Comparison of ENCODE assay signal across 8 cellular contexts in genomic region chr16:67846320-67847063, GRCh38. TPM values are rescaled to one million over a fixed set of nuclear protein-coding genes. Genes with fewer than 3 reads are reported as not detected.
DNase-seq lines count a peak whose midpoint lies in the region; ATAC-seq lines count a peak whose summit lies in the region.

Gene NUTF2, plus strand, starts transcription at chr16:67846933. Its CDS starts 18,198 bp downstream, at chr16:67865131.

- H3K9me3 ChIP-seq in BLaER1, result no peaks in the 10 kb centered on the region

- peak within 1 kb of the TSS; percentile 100 for H3K4me3 ChIP-seq in BLaER1

- H3K27ac ChIP-seq in BLaER1, result peak within 1 kb of the TSS; percentile 96

- ATAC-seq in GM19328 (IDR thresholded peaks at IDR 0.05; ENCODE audit: unreplicated experiment) (peak; percentile 54), HG03520 (IDR thresholded peaks at IDR 0.05; ENCODE audit: unreplicated experiment) (peak; percentile 49), left lobe of liver (peak; percentile 83)

- peaks cover 28% of the 10 kb centered on the region for H3K36me3 ChIP-seq in BLaER1

- H3K4me1 ChIP-seq in BLaER1, result peaks cover 52% of the 10 kb centered on the region

- DNase-seq in NCI-H748 (lab: John Stamatoyannopoulos, UW; ENCODE audit: unreplicated experiment), result peak; percentile 95
- DNase-seq in activated CD4-positive, alpha-beta T cell treated with anti-CD3 and anti-CD28 coated beads, Interleukin-2, amount 50 U/mL, for 1 hour, result peak; percentile 95
- peak; percentile 92 for DNase-seq in dedifferentiated amniotic fluid mesenchymal stem cell (ENCODE audit: extremely low spot score)
- peak; percentile 97 for DNase-seq in left lobe of liver (ENCODE audit: low spot score)
- peak; percentile 93 to 96 for DNase-seq in stimulated activated CD4-positive, alpha-beta T cell treated with anti-CD3 and anti-CD28 coated beads, Interleukin-2, amount 100 ng/mL, for 48 hours

- H3K27me3 ChIP-seq in BLaER1, result no peaks in the 10 kb centered on the region

- H4K20me1 ChIP-seq in BLaER1, result peaks cover 77% of the 10 kb centered on the region

- peak within 1 kb of the TSS; percentile 99 for H3K9ac ChIP-seq in BLaER1

- peak within 1 kb of the TSS; percentile 98 for H3K4me2 ChIP-seq in BLaER1

RNA-seq across cellular contexts. Expression of gene NUTF2, which starts in this region (rescaled TPM):
- 23.2 TPM for total RNA-seq in left lobe of liver

Comparison
In these comparisons a context has a peak if more than half of its experiments do, and no peak if none do; other contexts are left out.
1. Peak in every context shown above with its lines: DNase-seq, ATAC-seq, H3K4me3 ChIP-seq and H3K27ac ChIP-seq.